17 cellular contexts compared by ENCODE assay signal in genomic region chr2:132270981-132271546, GRCh38.
DNase-seq lines count a peak whose midpoint lies in the region; ATAC-seq and TF ChIP-seq lines count a peak whose summit lies in the region.
"Had no signal": no experiment of that assay in that cellular context is flagged by ENCODE, and none has a peak within 500 bp of the region (broad histone marks: within the 10 kb centered on the region; RNA-seq: fewer than 3 reads in every experiment).

No MANE protein-coding gene starts in this region.

- intact Hi-C loops in IMR-90 (cut with micrococcal nuclease) (no loop called here), lower lobe of right lung (cut with DNase I) (no loop called here)

- H3K79me2 ChIP-seq in SU-DHL-6 (ENCODE audit: insufficient read depth, low read length) (no peaks in the 10 kb centered on the region), mesendoderm (ENCODE audit: control insufficient read depth, insufficient read depth, low read length) (no peaks in the 10 kb centered on the region)

- dilution Hi-C loops in IMR-90 (cut with HindIII; ENCODE audit: low sequenced_read_pairs, unreplicated experiment), result no loop called here

- no peak overlapping the region for H2BK20ac ChIP-seq in IMR-90 (ENCODE audit: low read depth, low read length)

- in situ Hi-C loops in IMR-90 (cut with MboI; ENCODE audit: low sequenced_read_pairs), result no loop called here

- H3K4me3 ChIP-seq in IMR-90 (ENCODE audit: insufficient read depth, low read depth, low read length), result no peak overlapping the region
- peak overlapping the region; percentile 43 for H3K4me3 ChIP-seq in SU-DHL-6 (ENCODE audit: insufficient read depth, low read length, poor library complexity, severe bottlenecking)
- no peak overlapping the region for H3K4me3 ChIP-seq in mesendoderm (ENCODE audit: low read length)
- H3K4me3 ChIP-seq in lower lobe of right lung, result no peak overlapping the region
- H3K4me3 ChIP-seq: K562 had no signal

- POLR2A ChIA-PET in IMR-90 (lab: Charles Lee; ENCODE audit: unreplicated experiment) (no interaction called here), GM10248 (lab: Yijun Ruan, JAX) (no interaction called here)

- peak; percentile 2 for DNase-seq in EL
- DNase-seq in IMR-90, result no peak
- DNase-seq in mesendoderm, result no peak
- DNase-seq in NCI-H2227 treated with DMSO at 0.1 percent for 48 hours (lab: John Stamatoyannopoulos, UW), result no peak
- DNase-seq in GM10248 (ENCODE audit: extremely low spot score), result no peak
- no peak for DNase-seq in lower lobe of right lung
- DNase-seq: Calu3; CD4-positive, alpha-beta memory T cell; GDM1; GOT3; NCI-H1048; NCI-H2081 treated with DMSO at 0.1 percent for 48 hours; NCI-H510A treated with DMSO at 0.1 percent for 48 hours; SHP77 had no signal

- no peaks in the 10 kb centered on the region for H3K9me2 ChIP-seq in SU-DHL-6 (replicated peaks; ENCODE audit: insufficient read depth, low read length)

- H2BK5ac ChIP-seq in IMR-90 (ENCODE audit: low read depth, low read length, poor library complexity, severe bottlenecking) (no peak overlapping the region), mesendoderm (ENCODE audit: low read length) (no peak overlapping the region)

- CTCF ChIA-PET in IMR-90 (lab: Yijun Ruan, JAX), result no interaction called here
- CTCF ChIA-PET in GM10248 (lab: Yijun Ruan, JAX), result no interaction called here

- H3K23ac ChIP-seq in IMR-90 (ENCODE audit: low read depth, low read length), result no peak overlapping the region
- no peak overlapping the region for H3K23ac ChIP-seq in mesendoderm (ENCODE audit: low read length)

- no peak for ATAC-seq in IMR-90 (ENCODE audit: low read depth)
- ATAC-seq in lower lobe of right lung, result no peak
- ATAC-seq: K562 had no signal

- H3K4me2 ChIP-seq in IMR-90 (ENCODE audit: low read depth, low read length) (peak overlapping the region; percentile 4; the same call in 1 of the 2 replicates), SU-DHL-6 (ENCODE audit: low read depth, low read length, poor library complexity, severe bottlenecking) (peak overlapping the region; percentile 57), mesendoderm (ENCODE audit: low read length) (no peak overlapping the region)

- no peak overlapping the region for H2AFZ ChIP-seq in IMR-90 (replicated peaks; ENCODE audit: low read length, poor library complexity)
- peak overlapping the region; percentile 96 for H2AFZ ChIP-seq in SU-DHL-6 (ENCODE audit: low read depth, low read length, severe bottlenecking)

- H3K79me1 ChIP-seq in IMR-90 (ENCODE audit: low read depth in 1 of 2, low read length in 2 of 2) (no peaks in the 10 kb centered on the region), mesendoderm (ENCODE audit: low read length) (no peaks in the 10 kb centered on the region)

- H4K20me1 ChIP-seq in IMR-90 (ENCODE audit: insufficient read depth, low read length) (no peaks in the 10 kb centered on the region), SU-DHL-6 (ENCODE audit: low read depth, low read length) (no peaks in the 10 kb centered on the region)

- H3K56ac ChIP-seq in IMR-90 (ENCODE audit: extremely low read depth, insufficient read depth, low read length), result no peak overlapping the region
- peak overlapping the region; percentile 38 for H3K56ac ChIP-seq in mesendoderm (ENCODE audit: low read length)

- no peak overlapping the region for H2AK5ac ChIP-seq in IMR-90 (ENCODE audit: low read depth, low read length)
- no peak overlapping the region for H2AK5ac ChIP-seq in mesendoderm (ENCODE audit: low read length)

- H4K8ac ChIP-seq in IMR-90 (ENCODE audit: low read depth in 2 of 2, low read length in 2 of 2), result no peak overlapping the region
- no peak overlapping the region for H4K8ac ChIP-seq in mesendoderm (ENCODE audit: low read depth, low read length)

- TF ChIP-seq CTCF in IMR-90 (conservative IDR thresholded peaks at IDR 0.05; ENCODE audit: low read depth, low read length) (no peak), SU-DHL-6 (IDR thresholded peaks at IDR 0.05; ENCODE audit: insufficient read depth, low read length, poor library complexity, severe bottlenecking) (no peak), GM10248 (IDR thresholded peaks at IDR 0.05; ENCODE audit: control extremely low read depth, extremely low read depth, low read depth, missing control alignments) (no peak), lower lobe of right lung (IDR thresholded peaks at IDR 0.05) (no peak)

- H2BK120ac ChIP-seq in IMR-90 (ENCODE audit: low read depth, low read length) (no peak overlapping the region), mesendoderm (ENCODE audit: low read depth, low read length) (no peak overlapping the region)

- H3K36me3 ChIP-seq in IMR-90 (ENCODE audit: control insufficient read depth, insufficient read depth, low read length) (no peaks in the 10 kb centered on the region), SU-DHL-6 (ENCODE audit: low read length) (no peaks in the 10 kb centered on the region), mesendoderm (ENCODE audit: control insufficient read depth, insufficient read depth, low read length) (no peaks in the 10 kb centered on the region), lower lobe of right lung (no peaks in the 10 kb centered on the region)

- peaks cover 4% of the 10 kb centered on the region; the same call in 1 of the 2 replicates for H3K27me3 ChIP-seq in IMR-90 (ENCODE audit: control insufficient read depth, insufficient read depth, low read length)
- no peaks in the 10 kb centered on the region for H3K27me3 ChIP-seq in SU-DHL-6 (ENCODE audit: low read length)
- H3K27me3 ChIP-seq in mesendoderm (ENCODE audit: insufficient read depth, low read length, poor library complexity), result no peaks in the 10 kb centered on the region
- peaks cover 12% of the 10 kb centered on the region for H3K27me3 ChIP-seq in lower lobe of right lung (ENCODE audit: low read depth)

- H3K9me1 ChIP-seq in IMR-90 (ENCODE audit: insufficient read depth, low read length), result no peaks in the 10 kb centered on the region

- no peak overlapping the region for H3K14ac ChIP-seq in IMR-90 (replicated peaks; ENCODE audit: low read depth, low read length)

- H3K9ac ChIP-seq in IMR-90 (ENCODE audit: low read depth, low read length), result no peak overlapping the region
- H3K9ac ChIP-seq in SU-DHL-6 (ENCODE audit: low read length), result peak overlapping the region; percentile 62
- H3K9ac ChIP-seq in mesendoderm (ENCODE audit: low read length), result no peak overlapping the region

- no peak overlapping the region for H3K27ac ChIP-seq in IMR-90 (ENCODE audit: insufficient read depth, low read length)
- H3K27ac ChIP-seq in SU-DHL-6 (ENCODE audit: low read depth, low read length), result peak overlapping the region; percentile 85
- H3K27ac ChIP-seq in mesendoderm (ENCODE audit: low read depth, low read length), result no peak overlapping the region
- no peak overlapping the region for H3K27ac ChIP-seq in lower lobe of right lung
- H3K27ac ChIP-seq: HL-60 had no signal

- H2BK15ac ChIP-seq in IMR-90 (ENCODE audit: low read depth, low read length) (no peak overlapping the region), mesendoderm (replicated peaks; ENCODE audit: low read depth) (no peak overlapping the region)

- H3K4ac ChIP-seq in IMR-90 (ENCODE audit: low read depth, low read length) (no peak overlapping the region), mesendoderm (ENCODE audit: low read depth, low read length) (no peak overlapping the region)

- no peak overlapping the region for H4K91ac ChIP-seq in IMR-90 (ENCODE audit: insufficient read depth, low read depth, low read length)

- no peak for TF ChIP-seq RAD21 in IMR-90 (IDR thresholded peaks at IDR 0.05; ENCODE audit: low read length)

- H2AK9ac ChIP-seq in IMR-90 (replicated peaks; ENCODE audit: low read depth, low read length, poor library complexity), result no peak overlapping the region

- H3K18ac ChIP-seq in IMR-90 (ENCODE audit: low read depth, low read length) (no peak overlapping the region), mesendoderm (ENCODE audit: low read length) (no peak overlapping the region)

- TF ChIP-seq POLR2A in IMR-90 (IDR thresholded peaks at IDR 0.05; ENCODE audit: low read depth, low read length), result no peak

- peaks cover 13% of the 10 kb centered on the region for H3F3A ChIP-seq in SU-DHL-6 (ENCODE audit: insufficient read depth)

- H4K5ac ChIP-seq in IMR-90 (ENCODE audit: low read depth, low read length) (no peak overlapping the region), mesendoderm (ENCODE audit: low read length) (no peak overlapping the region)

- H3K9me3 ChIP-seq in IMR-90 (ENCODE audit: control insufficient read depth, insufficient read depth, low read length) (peaks cover 2% of the 10 kb centered on the region; the same call in 1 of the 2 replicates), SU-DHL-6 (ENCODE audit: insufficient read depth, low read length) (no peaks in the 10 kb centered on the region), lower lobe of right lung (no peaks in the 10 kb centered on the region)

- no TSS peak for BruUV-seq in IMR-90 (replicated peaks; lab: Mats Ljungman, UMichigan)

- H3K4me1 ChIP-seq in IMR-90 (ENCODE audit: control insufficient read depth, insufficient read depth, low read length) (no peaks in the 10 kb centered on the region), mesendoderm (ENCODE audit: control insufficient read depth, low read depth, low read length) (no peaks in the 10 kb centered on the region), lower lobe of right lung (peaks cover 5% of the 10 kb centered on the region)

TF ChIP-seq in IMR-90, 13 proteins besides CTCF, POLR2A, EP300 and RAD21 (continues in another document):
- no peak for TF ChIP-seq NFE2L2 (IDR thresholded peaks at IDR 0.05; ENCODE audit: low read depth, low read length)
- TF ChIP-seq MAFK (IDR thresholded peaks at IDR 0.05; ENCODE audit: low read depth, low read length), result no peak
- TF ChIP-seq USF2 (IDR thresholded peaks at IDR 0.05; ENCODE audit: low read depth, low read length), result no peak
- no peak for TF ChIP-seq MXI1 (IDR thresholded peaks at IDR 0.05; ENCODE audit: borderline replicate concordance, low read depth, low read length)
- TF ChIP-seq MAZ (IDR thresholded peaks at IDR 0.05; ENCODE audit: borderline replicate concordance, low read depth, low read length), result no peak
- TF ChIP-seq RCOR1 (IDR thresholded peaks at IDR 0.05; ENCODE audit: insufficient replicate concordance, low read length), result no peak
- TF ChIP-seq BHLHE40 (IDR thresholded peaks at IDR 0.05; ENCODE audit: low read depth, low read length), result no peak
- TF ChIP-seq CHD1 (IDR thresholded peaks at IDR 0.05; ENCODE audit: low read depth, low read length), result no peak
- TF ChIP-seq RFX5 (IDR thresholded peaks at IDR 0.05; ENCODE audit: low read depth, low read length), result no peak
